Comparison of ENCODE assay signal across 17 cellular contexts in genomic region chr20:44463466-44463865, GRCh38. TPM values are rescaled to one million over a fixed set of nuclear protein-coding genes. Genes with fewer than 3 reads are reported as not detected.
A peak's percentile ranks its signal among the peaks of the same experiment; 100 is the strongest.
DNase-seq lines count a peak whose midpoint lies in the region; ATAC-seq and TF ChIP-seq lines count a peak whose summit lies in the region.
"Had no signal": no experiment of that assay in that cellular context is flagged by ENCODE, and none has a peak within 500 bp of the region (broad histone marks: within the 10 kb centered on the region; RNA-seq: fewer than 3 reads in every experiment).

No MANE protein-coding gene starts in this region.

- H2BK12ac ChIP-seq in H9 (ENCODE audit: insufficient read length, low read depth, low read length) (no peak overlapping the region), trophoblast cell (ENCODE audit: low read length) (no peak overlapping the region)

- H2AK5ac ChIP-seq in H9 (ENCODE audit: insufficient read length, low read length) (no peak overlapping the region), trophoblast cell (ENCODE audit: low read length) (no peak overlapping the region)

- in situ Hi-C loops in SK-MEL-5 (cut with HindIII; ENCODE audit: low pct_unique_long_range_greater_than_20kb, low sequenced_read_pairs) = loop anchor here (10.0 kb wide), 1 partner anchor 69 kb away; no protein-coding TSS in a partner anchor

- H2BK5ac ChIP-seq in H9 (ENCODE audit: insufficient read length, low read length) (no peak overlapping the region), trophoblast cell (ENCODE audit: low read depth, low read length, poor library complexity) (no peak overlapping the region)

- H3K79me1 ChIP-seq in H9 (ENCODE audit: insufficient read depth, low read depth, low read length, poor library complexity, severe bottlenecking) (no peaks in the 10 kb centered on the region), trophoblast cell (ENCODE audit: low read length) (no peaks in the 10 kb centered on the region)

- H3K9ac ChIP-seq in H9 (ENCODE audit: extremely low read depth, insufficient read length, low read length) (no peak overlapping the region), liver (ENCODE audit: low read depth in 1 of 2, low read length in 2 of 2) (no peak overlapping the region), PC-3 (ENCODE audit: low read length) (no peak overlapping the region), trophoblast cell (ENCODE audit: low read length) (no peak overlapping the region)

- CTCF ChIA-PET in PC-3 (lab: Charles Lee) = no interaction called here

- H3K18ac ChIP-seq in H9 (ENCODE audit: insufficient read length, low read depth, low read length) = peak overlapping the region; percentile 11
- no peak overlapping the region for H3K18ac ChIP-seq in trophoblast cell (ENCODE audit: low read length)

- no peaks in the 10 kb centered on the region for H3K27me3 Mint-ChIP-seq in H9 (ENCODE audit: low read depth)
- no peaks in the 10 kb centered on the region for H3K27me3 Mint-ChIP-seq in activated naive CD8-positive, alpha-beta T cell treated with anti-CD3 and anti-CD28 coated beads for 36 hours
- H3K27me3 Mint-ChIP-seq: CD4-positive, CD25-positive, alpha-beta regulatory T cell had no signal

- H3F3A ChIP-seq in PC-3 (ENCODE audit: low read length, unreplicated experiment) = no peaks in the 10 kb centered on the region

- H3K27ac ChIP-seq in H9 (ENCODE audit: insufficient read length, low read depth, low read length) = no peak overlapping the region
- H3K27ac ChIP-seq in liver (ENCODE audit: low read depth in 1 of 2, low read length in 2 of 2) = peak overlapping the region; percentile 55 to 94
- no peak overlapping the region for H3K27ac ChIP-seq in PC-3 (ENCODE audit: low read length)
- H3K27ac ChIP-seq in trophoblast cell (ENCODE audit: low read depth, low read length) = no peak overlapping the region
- H3K27ac ChIP-seq: HL-60 had no signal

- H2BK15ac ChIP-seq in H9 (ENCODE audit: low read depth, low read length) = no peak overlapping the region

- no peak for TF ChIP-seq CTCF in H9 (conservative IDR thresholded peaks at IDR 0.05)
- no peak for TF ChIP-seq CTCF in liver (IDR thresholded peaks at IDR 0.05; ENCODE audit: low read depth, low read length, missing input control)
- TF ChIP-seq CTCF in PC-3 (conservative IDR thresholded peaks at IDR 0.05; ENCODE audit: low read depth, low read length) = no peak

- no peak overlapping the region for H2BK20ac ChIP-seq in H9 (ENCODE audit: low read depth, low read length, poor library complexity, severe bottlenecking)

- no peak overlapping the region for H2BK120ac ChIP-seq in H9 (ENCODE audit: low read depth, low read length, poor library complexity, severe bottlenecking)
- no peak overlapping the region for H2BK120ac ChIP-seq in trophoblast cell (ENCODE audit: insufficient read depth, low read length, poor library complexity)

- DNase-seq in H9 = no peak
- peak; percentile 70 for DNase-seq in SK-MEL-5 (ENCODE audit: low read depth, low spot score)
- no peak for DNase-seq in activated naive CD8-positive, alpha-beta T cell treated with anti-CD3 and anti-CD28 coated beads for 36 hours
- no peak for DNase-seq in stimulated activated naive CD4-positive, alpha-beta T cell treated with Interleukin-2 at 50 U/mL for 16 hours (lab: John Stamatoyannopoulos, UW)
- DNase-seq in PC-3 = no peak
- no peak for DNase-seq in trophoblast cell
- DNase-seq: ACHN; BE2C; C1 segment of cervical spinal cord; Caco-2; CD4-positive, CD25-positive, alpha-beta regulatory T cell; CD8-positive, alpha-beta memory T cell; HFFc6; IMR-90 had no signal

- H3K27me3 ChIP-seq in H9 (ENCODE audit: insufficient read depth, low read length) (no peaks in the 10 kb centered on the region), liver (ENCODE audit: control insufficient read depth in 4 of 4, insufficient read depth in 4 of 4, low read length in 3 of 4) (no peaks in the 10 kb centered on the region), PC-3 (ENCODE audit: low read length) (no peaks in the 10 kb centered on the region), trophoblast cell (ENCODE audit: insufficient read depth, low read length) (no peaks in the 10 kb centered on the region)
- H3K27me3 ChIP-seq: BE2C had no signal

- no peak overlapping the region; a peak in 1 of 7 replicates for H3K27ac Mint-ChIP-seq in H9
- H3K27ac Mint-ChIP-seq in activated naive CD8-positive, alpha-beta T cell treated with anti-CD3 and anti-CD28 coated beads for 36 hours = no peak overlapping the region
- H3K27ac Mint-ChIP-seq: CD4-positive, CD25-positive, alpha-beta regulatory T cell; HFFc6 had no signal

- H3K23me2 ChIP-seq in H9 (ENCODE audit: insufficient read length, low read depth, low read length, poor library complexity, severe bottlenecking) = no peaks in the 10 kb centered on the region

- H4K91ac ChIP-seq in H9 (ENCODE audit: insufficient read length, low read depth, low read length) = no peak overlapping the region
- no peak overlapping the region for H4K91ac ChIP-seq in trophoblast cell (ENCODE audit: low read depth, low read length)

- no peaks in the 10 kb centered on the region for H3K79me2 ChIP-seq in H9 (ENCODE audit: insufficient read depth, low read length)
- no peaks in the 10 kb centered on the region for H3K79me2 ChIP-seq in PC-3 (ENCODE audit: low read length)
- H3K79me2 ChIP-seq in trophoblast cell (ENCODE audit: control insufficient read depth, insufficient read depth, low read length, poor library complexity) = no peaks in the 10 kb centered on the region

- ATAC-seq in PC-3 = no peak
- ATAC-seq: HCT116 had no signal

- H3K36me3 Mint-ChIP-seq in H9 (ENCODE audit: insufficient read depth in 1 of 3, low read depth in 3 of 3) = no peaks in the 10 kb centered on the region
- H3K36me3 Mint-ChIP-seq in activated naive CD8-positive, alpha-beta T cell treated with anti-CD3 and anti-CD28 coated beads for 36 hours = no peaks in the 10 kb centered on the region
- H3K36me3 Mint-ChIP-seq: CD4-positive, CD25-positive, alpha-beta regulatory T cell; CD8-positive, alpha-beta memory T cell had no signal

- H3K9me2 ChIP-seq in PC-3 (replicated peaks; ENCODE audit: low read length) = no peaks in the 10 kb centered on the region

- peaks cover 21% of the 10 kb centered on the region in 2 experiments for H3K4me1 Mint-ChIP-seq in H9
- H3K4me1 Mint-ChIP-seq in activated naive CD8-positive, alpha-beta T cell treated with anti-CD3 and anti-CD28 coated beads for 36 hours = no peaks in the 10 kb centered on the region
- H3K4me1 Mint-ChIP-seq: CD4-positive, CD25-positive, alpha-beta regulatory T cell; CD8-positive, alpha-beta memory T cell had no signal

- H3K9me3 Mint-ChIP-seq in H9 = no peaks in the 10 kb centered on the region
- H3K9me3 Mint-ChIP-seq in activated naive CD8-positive, alpha-beta T cell treated with anti-CD3 and anti-CD28 coated beads for 36 hours = no peaks in the 10 kb centered on the region
- H3K9me3 Mint-ChIP-seq: CD4-positive, CD25-positive, alpha-beta regulatory T cell; CD8-positive, alpha-beta memory T cell; HFFc6 had no signal

- H4K8ac ChIP-seq in H9 (replicated peaks; ENCODE audit: insufficient read length, low read depth, low read length) (no peak overlapping the region), trophoblast cell (ENCODE audit: low read depth, low read length) (no peak overlapping the region)

- POLR2A ChIA-PET in PC-3 (lab: Charles Lee; ENCODE audit: unreplicated experiment) = no interaction called here

- H4K20me1 ChIP-seq in H9 (ENCODE audit: control insufficient read depth, insufficient read depth, insufficient read length) (no peaks in the 10 kb centered on the region), PC-3 (ENCODE audit: low read length) (no peaks in the 10 kb centered on the region)

- H3K23ac ChIP-seq in H9 (ENCODE audit: insufficient read length, low read depth, low read length) (no peak overlapping the region), trophoblast cell (ENCODE audit: low read length) (no peak overlapping the region)

- no peak overlapping the region for H3K4me3 Mint-ChIP-seq in H9
- no peak overlapping the region for H3K4me3 Mint-ChIP-seq in activated naive CD8-positive, alpha-beta T cell treated with anti-CD3 and anti-CD28 coated beads for 36 hours
- H3K4me3 Mint-ChIP-seq: CD4-positive, CD25-positive, alpha-beta regulatory T cell; CD8-positive, alpha-beta memory T cell; HFFc6 had no signal

- WGBS in H9 (ENCODE audit: extremely low coverage, insufficient read length, low lambda C conversion rate) = no CpG with 5 or more reads among the region's 5 CpGs
- 87% methylated on average over 5 of the region's 5 CpGs for WGBS in liver
- WGBS in trophoblast cell (ENCODE audit: extremely low coverage, insufficient coverage, insufficient read length) = no CpG with 5 or more reads among the region's 5 CpGs

- H4K5ac ChIP-seq in H9 (ENCODE audit: insufficient read length, low read depth, low read length) = no peak overlapping the region

- H3T11ph ChIP-seq in H9 (ENCODE audit: low read length) = no peak overlapping the region

- H3K36me3 ChIP-seq in liver (ENCODE audit: control insufficient read depth in 4 of 4, insufficient read depth in 3 of 4, low read depth in 1 of 4, low read length in 3 of 4) (no peaks in the 10 kb centered on the region), PC-3 (ENCODE audit: low read depth, low read length) (no peaks in the 10 kb centered on the region), trophoblast cell (ENCODE audit: control insufficient read depth in 1 of 2, insufficient read depth in 2 of 2, low read length in 2 of 2) (no peaks in the 10 kb centered on the region)
- H3K36me3 ChIP-seq: BE2C had no signal

- no peak overlapping the region for H3K14ac ChIP-seq in H9 (ENCODE audit: insufficient read depth, low read length)
- H3K14ac ChIP-seq in trophoblast cell (ENCODE audit: low read length) = no peak overlapping the region

- H3K4me2 ChIP-seq in H9 (ENCODE audit: insufficient read depth, insufficient read length, low read length) (no peak overlapping the region), PC-3 (ENCODE audit: low read length) (no peak overlapping the region), trophoblast cell (ENCODE audit: low read length) (no peak overlapping the region)

- no peak overlapping the region for H2AFZ ChIP-seq in H9 (ENCODE audit: low read length)
- no peak overlapping the region for H2AFZ ChIP-seq in PC-3 (ENCODE audit: low read length)
- no peak overlapping the region for H2AFZ ChIP-seq in trophoblast cell (ENCODE audit: insufficient read depth, low read length, poor library complexity)

- no peaks in the 10 kb centered on the region for H3K9me3 ChIP-seq in H9 (ENCODE audit: control insufficient read depth, low read depth, low read length)
- no peaks in the 10 kb centered on the region for H3K9me3 ChIP-seq in liver (ENCODE audit: control insufficient read depth in 4 of 4, low read length in 3 of 4)
- H3K9me3 ChIP-seq in PC-3 (ENCODE audit: low read length) = no peaks in the 10 kb centered on the region
- H3K9me3 ChIP-seq in trophoblast cell (ENCODE audit: insufficient read depth, low read depth, low read length) = no peaks in the 10 kb centered on the region
- H3K9me3 ChIP-seq: BE2C, Caco-2 had no signal

- intact Hi-C loops in PC-3 (cut with micrococcal nuclease) = no loop called here

- no peak overlapping the region for H4K12ac ChIP-seq in trophoblast cell (ENCODE audit: low read depth, low read length)

- H3K4me1 ChIP-seq in H9 (ENCODE audit: insufficient read depth, low read length) (no peaks in the 10 kb centered on the region), liver (ENCODE audit: control insufficient read depth in 4 of 4, insufficient read depth in 4 of 4, low read length in 3 of 4) (peaks cover 21 to 67% (median 52%) of the 10 kb centered on the region in 4 donors), PC-3 (ENCODE audit: insufficient read depth, low read length) (peaks cover 19% of the 10 kb centered on the region), trophoblast cell (ENCODE audit: control insufficient read depth in 1 of 2, insufficient read depth in 2 of 2, low read length in 2 of 2) (no peaks in the 10 kb centered on the region)
- H3K4me1 ChIP-seq: BE2C, Caco-2 had no signal

- H3K56ac ChIP-seq in H9 (ENCODE audit: insufficient read length, low read depth, low read length) = no peak overlapping the region

- no TSS peak for BruUV-seq in PC-3 (replicated peaks; lab: Mats Ljungman, UMichigan)

- TF ChIP-seq RAD21 in liver (IDR thresholded peaks at IDR 0.05) = no peak

- no peak overlapping the region for H3K4ac ChIP-seq in H9 (ENCODE audit: low read depth, low read length)
- H3K4ac ChIP-seq in trophoblast cell (ENCODE audit: low read depth, low read length) = no peak overlapping the region

- no peak overlapping the region for H3K4me3 ChIP-seq in liver (ENCODE audit: low read depth in 1 of 3, low read length in 3 of 3)
- H3K4me3 ChIP-seq in PC-3 (ENCODE audit: low read length) = no peak overlapping the region
- H3K4me3 ChIP-seq in trophoblast cell (ENCODE audit: low read depth, low read length) = no peak overlapping the region

RNA-seq across cellular contexts. Expression of gene TTPAL, which starts 12.2 kb away (rescaled TPM):
- 19.5 and 21.1 TPM in 2 replicates for total RNA-seq in H9 (2021)
- 5.7 and 6.6 TPM in 2 replicates for total RNA-seq in SK-MEL-5 (2014; rRNA removed; shearing (Covaris generic))
- 13.2 and 15.0 TPM in 2 replicates for polyA plus RNA-seq in SK-MEL-5 (2015; cell fraction: cytosol; rRNA removed)
- 9.4 and 11.7 TPM in 2 replicates for polyA plus RNA-seq in SK-MEL-5 (2015; cell fraction: nucleus; rRNA removed)
- 10 to 100 TPM; 17.3 to 39.7 TPM for total RNA-seq in liver
- polyA plus RNA-seq in liver = 10 to 100 TPM; 11.6 to 17.9 TPM
- total RNA-seq in activated naive CD8-positive, alpha-beta T cell treated with anti-CD3 and anti-CD28 coated beads for 36 hours = 10 to 100 TPM; 30.1 to 31.4 TPM
- 14.0 and 17.9 TPM in 2 replicates for total RNA-seq in PC-3 (2014; rRNA removed)
- 8.4 and 8.8 TPM in 2 replicates for polyA plus RNA-seq in trophoblast cell (2013)

RNA-seq across cellular contexts. Expression of gene SERINC3, which starts 58.4 kb away (rescaled TPM):
- total RNA-seq in H9 (2021) (39.9 and 41.5 TPM in 2 replicates), liver (10 to 100 TPM; 51.1 to 65.4 TPM), PC-3 (2014; rRNA removed) (75.4 and 92.6 TPM in 2 replicates)
- total RNA-seq in SK-MEL-5 (2014; rRNA removed; shearing (Covaris generic)) = 97.1 and 110 TPM in 2 replicates
- 133 and 160 TPM in 2 replicates for polyA plus RNA-seq in SK-MEL-5 (2015; cell fraction: cytosol; rRNA removed)
- polyA plus RNA-seq in SK-MEL-5 (2015; cell fraction: nucleus; rRNA removed) = 103 and 104 TPM in 2 replicates
- 10 to 100 TPM; 51.5 to 70.0 TPM for polyA plus RNA-seq in liver
- 10 to 100 TPM; 38.8 to 43.6 TPM for total RNA-seq in activated naive CD8-positive, alpha-beta T cell treated with anti-CD3 and anti-CD28 coated beads for 36 hours
- polyA plus RNA-seq in trophoblast cell (2013) = 91.9 and 98.8 TPM in 2 replicates

Comparison
In these comparisons a context has a peak if more than half of its experiments do, and no peak if none do; other contexts are left out.
1. H3K27ac ChIP-seq: peak in liver (2 of 2); none in H9 (single experiment), PC-3 (single experiment) and trophoblast cell (single experiment).